22 cellular contexts compared by ENCODE assay signal in genomic region chr21:25863747-25864146, GRCh38.
A peak's percentile ranks its signal among the peaks of the same experiment; 100 is the strongest.
DNase-seq lines count a peak whose midpoint lies in the region; ATAC-seq, FAIRE-seq and TF ChIP-seq lines count a peak whose summit lies in the region.
"Had no signal": no experiment of that assay in that cellular context is flagged by ENCODE, and none has a peak within 500 bp of the region (broad histone marks: within the 10 kb centered on the region; RNA-seq: fewer than 3 reads in every experiment).

No MANE protein-coding gene starts in this region.

- CTCF ChIA-PET in HepG2 (lab: Yijun Ruan, JAX; ENCODE audit: low intra/inter-chr PET ratio, low total read pairs) = interaction anchor here (1.9 kb wide), 1 partner anchor 256 kb away, joined by 9 read pairs; the partner anchor contains the start of gene MRPL39

- TF ChIP-seq POLR2A in HepG2 (IDR thresholded peaks at IDR 0.05; ENCODE audit: insufficient read depth in 1 of 2, low read depth in 2 of 2, low read length in 2 of 2) (no peak), right lobe of liver (IDR thresholded peaks at IDR 0.05) (no peak)

- in situ Hi-C loops in HepG2 (cut with HindIII; ENCODE audit: extremely low pct_ligation_motif_present, low pct_unique_long_range_greater_than_20kb) = no loop called here

- no peak for ATAC-seq in HepG2
- ATAC-seq in right lobe of liver = peak; percentile 12 to 56 (median 38)
- no peak for ATAC-seq in GM21515 (IDR thresholded peaks at IDR 0.05; ENCODE audit: unreplicated experiment)
- ATAC-seq: A549 had no signal

- no peaks in the 10 kb centered on the region for H3K27me3 ChIP-seq in bronchial epithelial cell (ENCODE audit: control insufficient read depth, insufficient read depth, low read length)
- no peaks in the 10 kb centered on the region for H3K27me3 ChIP-seq in HepG2 (ENCODE audit: control insufficient read depth in 1 of 2, insufficient read depth in 2 of 2, low read length in 2 of 2)
- no peaks in the 10 kb centered on the region for H3K27me3 ChIP-seq in right lobe of liver
- no peaks in the 10 kb centered on the region for H3K27me3 ChIP-seq in colonic mucosa
- H3K27me3 ChIP-seq: BE2C, BLaER1 had no signal

- no peaks in the 10 kb centered on the region for H3K36me3 ChIP-seq in bronchial epithelial cell (ENCODE audit: control insufficient read depth, insufficient read depth, low read length)
- H3K36me3 ChIP-seq in HepG2 (replicated peaks in 1 of 2; ENCODE audit: control insufficient read depth in 1 of 2, insufficient read depth in 2 of 2, low read length in 2 of 2) = no peaks in the 10 kb centered on the region
- no peaks in the 10 kb centered on the region for H3K36me3 ChIP-seq in right lobe of liver
- no peaks in the 10 kb centered on the region for H3K36me3 ChIP-seq in colonic mucosa
- H3K36me3 ChIP-seq: BE2C, BLaER1 had no signal

- no peaks in the 10 kb centered on the region for H4K20me1 ChIP-seq in HepG2 (ENCODE audit: insufficient read depth, low read length)
- H4K20me1 ChIP-seq: BLaER1 had no signal

- TF ChIP-seq RAD21 in HepG2 (CRISPR knock-in tag; IDR thresholded peaks at IDR 0.05) = no peak

- H3K79me2 ChIP-seq in HepG2 (ENCODE audit: insufficient read depth, low read length) = no peaks in the 10 kb centered on the region

- no peak overlapping the region for H3K9ac ChIP-seq in HepG2 (ENCODE audit: insufficient read depth, low read depth, low read length)
- no peak overlapping the region for H3K9ac ChIP-seq in colonic mucosa (ENCODE audit: low read depth in 2 of 2, low read length in 2 of 2)
- H3K9ac ChIP-seq: BLaER1 had no signal

- intact Hi-C loops in HepG2 (cut with micrococcal nuclease; ENCODE audit: unreplicated experiment) (no loop called here), right lobe of liver (cut with DNase I) (no loop called here), colonic mucosa (cut with DNase I) (no loop called here)

- no peaks in the 10 kb centered on the region for H3K4me1 ChIP-seq in HepG2 (ENCODE audit: insufficient read depth, low read length)
- H3K4me1 ChIP-seq in right lobe of liver = peaks cover 0 to 35% (median 17%) of the 10 kb centered on the region in 4 donors
- no peaks in the 10 kb centered on the region for H3K4me1 ChIP-seq in colonic mucosa
- H3K4me1 ChIP-seq: A549, BE2C had no signal

- no peak overlapping the region for H3K27ac ChIP-seq in HepG2 (ENCODE audit: extremely low read length, insufficient read depth, low read length)
- H3K27ac ChIP-seq in right lobe of liver = peak overlapping the region; percentile 39 to 77 (median 64)
- no peak overlapping the region for H3K27ac ChIP-seq in colonic mucosa
- no peak overlapping the region for H3K27ac ChIP-seq in caudate nucleus (ENCODE audit: low read depth, low read length)
- H3K27ac ChIP-seq: 22Rv1, A549, BLaER1 had no signal

- no TSS peak for BruUV-seq in HepG2 (replicated peaks; lab: Mats Ljungman, UMichigan)

- DNase-seq in HTR-8/SVneo (ENCODE audit: insufficient read length, low spot score) (no peak), bronchial epithelial cell (ENCODE audit: low read depth) (no peak), HepG2 (ENCODE audit: low spot score) (no peak), right lobe of liver (no peak), colonic mucosa (no peak), NCI-H1930 (lab: John Stamatoyannopoulos, UW) (no peak), caudate nucleus (lab: John Stamatoyannopoulos, UW) (no peak)
- DNase-seq: BE2C; C1 segment of cervical spinal cord; CD4-positive, alpha-beta memory T cell; CD4-positive, CD25-positive, alpha-beta regulatory T cell; CD8-positive, alpha-beta memory T cell; COR-L47; DMS79 treated with DMSO at 0.1 percent for 48 hours; GF-D8 had no signal

- TF ChIP-seq EP300 in HepG2 (IDR thresholded peaks at IDR 0.05; ENCODE audit: low read depth in 2 of 2, low read length in 2 of 2) (no peak), HepG2 (CRISPR knock-in tag; IDR thresholded peaks at IDR 0.05; ENCODE audit: borderline replicate concordance) (no peak)

- H2AFZ ChIP-seq in HepG2 (ENCODE audit: low read length) = no peak overlapping the region

- TF ChIP-seq CTCF in bronchial epithelial cell (IDR thresholded peaks at IDR 0.05; ENCODE audit: insufficient read depth, low read length, severe bottlenecking) = no peak
- no peak for TF ChIP-seq CTCF in HepG2 (CRISPR knock-in tag; IDR thresholded peaks at IDR 0.05)
- no peak for TF ChIP-seq CTCF in right lobe of liver (IDR thresholded peaks at IDR 0.05)
- no peak for TF ChIP-seq CTCF in colonic mucosa (IDR thresholded peaks at IDR 0.05)

- H3K4me2 ChIP-seq in HepG2 (ENCODE audit: low read depth, low read length) = no peak overlapping the region
- H3K4me2 ChIP-seq: A549, BLaER1 had no signal

- peak; percentile 68 for FAIRE-seq in HTR-8/SVneo (lab: Jason Lieb, UNC)
- FAIRE-seq in bronchial epithelial cell (lab: Jason Lieb, UNC) = peak; percentile 23
- no peak for FAIRE-seq in HepG2 (lab: Jason Lieb, UNC)
- FAIRE-seq: A549, G401.6, GM12891, GM19239 had no signal

- 49% methylated on average over 4 of the region's 4 CpGs for WGBS in HepG2 (ENCODE audit: low lambda C conversion rate)
- WGBS in right lobe of liver (ENCODE audit: insufficient coverage, low coverage, low lambda C conversion rate, missing lambda C conversion rate) = 36% methylated on average over 4 of the region's 4 CpGs

- H3K9me3 ChIP-seq in HepG2 (ENCODE audit: low read length) = no peaks in the 10 kb centered on the region
- no peaks in the 10 kb centered on the region for H3K9me3 ChIP-seq in right lobe of liver
- no peaks in the 10 kb centered on the region for H3K9me3 ChIP-seq in colonic mucosa
- H3K9me3 ChIP-seq: A549, BE2C, BLaER1 had no signal

- POLR2A ChIA-PET in HepG2 (lab: Yijun Ruan, JAX) = no interaction called here

- H3K4me3 ChIP-seq in bronchial epithelial cell (ENCODE audit: low read depth, low read length) (no peak overlapping the region), HepG2 (replicated peaks in 1 of 3; ENCODE audit: insufficient read depth in 1 of 3, low read depth in 2 of 3, low read length in 3 of 3) (no peak overlapping the region), right lobe of liver (no peak overlapping the region), colonic mucosa (no peak overlapping the region)
- H3K4me3 ChIP-seq: A549, BLaER1 had no signal

TF ChIP-seq in HepG2, 621 proteins besides CTCF, POLR2A, EP300 and RAD21:
- TF ChIP-seq CREB1 (IDR thresholded peaks at IDR 0.05) (0 out of 2 replicates have a peak, but pooled peaks have one; percentile 17), CREB1 (CRISPR knock-in tag; IDR thresholded peaks at IDR 0.05) (no peak), PRPF4 (IDR thresholded peaks at IDR 0.05; ENCODE audit: low read depth, low read length, poor library complexity, severe bottlenecking) (no peak), HBP1 (CRISPR knock-in tag; IDR thresholded peaks at IDR 0.05; ENCODE audit: low read depth) (no peak), ZNF800 (CRISPR knock-in tag; IDR thresholded peaks at IDR 0.05) (no peak), DDIT3 (CRISPR knock-in tag; IDR thresholded peaks at IDR 0.05) (no peak), RFXAP (CRISPR knock-in tag; IDR thresholded peaks at IDR 0.05; ENCODE audit: borderline replicate concordance) (no peak)

Comparison
In these comparisons a context has a peak if more than half of its experiments do, and no peak if none do; other contexts are left out.
1. ATAC-seq: peak in right lobe of liver (4 of 4); none in HepG2 (single experiment) and GM21515 (single experiment).
2. H3K27ac ChIP-seq: peak in right lobe of liver (3 of 3); none in HepG2 (single experiment), colonic mucosa (single experiment) and caudate nucleus (single experiment).